In the genomic region with DNA sequence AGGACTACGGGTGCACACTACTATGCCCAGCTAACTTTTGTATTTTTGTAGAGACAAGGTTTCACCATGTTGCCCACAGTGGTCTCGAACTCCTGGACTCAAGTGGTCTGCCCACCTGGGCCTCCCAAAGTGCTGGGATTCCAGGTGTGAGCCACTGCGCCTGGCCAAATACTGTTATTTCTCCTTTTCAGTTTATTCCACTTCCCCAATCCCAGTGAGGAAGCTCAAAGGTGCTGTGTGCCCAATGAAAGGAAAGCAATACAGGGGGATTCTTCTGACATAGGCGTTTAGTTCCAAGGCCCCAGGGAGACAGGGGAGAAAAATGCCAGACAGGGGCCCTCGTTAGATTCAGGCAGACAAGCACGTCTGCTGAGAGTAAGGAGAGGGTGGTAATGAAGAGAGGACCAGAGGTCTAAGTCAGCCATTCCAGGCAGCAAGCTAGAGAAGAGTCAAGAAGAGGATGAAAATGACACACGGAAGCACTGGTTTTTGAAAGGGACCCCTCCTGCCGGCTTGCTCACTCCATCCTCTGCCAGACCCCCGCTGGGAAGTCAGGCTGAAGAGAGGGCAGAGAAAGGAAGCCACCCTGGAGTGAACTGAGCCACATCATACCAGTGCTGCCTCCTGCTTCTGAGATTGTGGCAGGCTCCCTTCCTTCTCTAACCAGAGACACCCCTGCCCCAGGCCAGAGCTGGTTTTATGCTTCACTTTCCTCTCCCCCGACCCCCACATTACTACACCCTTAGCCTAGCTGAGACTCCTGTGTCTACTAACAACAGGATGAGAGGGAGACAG, we compare ENCODE assay signal across 16 cellular contexts. TPM values are rescaled to one million over a fixed set of nuclear protein-coding genes. Genes with fewer than 3 reads are reported as not detected.
A peak's percentile ranks its signal among the peaks of the same experiment; 100 is the strongest.
DNase-seq lines count a peak whose midpoint lies in the region; ATAC-seq, FAIRE-seq and TF ChIP-seq lines count a peak whose summit lies in the region.
"Had no signal": no experiment of that assay in that cellular context is flagged by ENCODE, and none has a peak within 500 bp of the region (broad histone marks: within the 10 kb centered on the region; RNA-seq: fewer than 3 reads in every experiment).

No MANE protein-coding gene starts in this region.

- H2BK120ac ChIP-seq in mesenchymal stem cell (ENCODE audit: low read depth, low read length) = no peak overlapping the region

- H3K4me1 Mint-ChIP-seq in brain = peaks cover 48% of the 10 kb centered on the region
- H3K4me1 Mint-ChIP-seq in activated CD4-positive, alpha-beta memory T cell treated with anti-CD3 and anti-CD28 coated beads for 36 hours (ENCODE audit: low read depth) = peaks cover 20% of the 10 kb centered on the region

- H3K9me3 Mint-ChIP-seq in brain = peaks cover 0 to 2% (median 0%) of the 10 kb centered on the region in 5 experiments
- peaks cover 6% of the 10 kb centered on the region for H3K9me3 Mint-ChIP-seq in activated CD4-positive, alpha-beta memory T cell treated with anti-CD3 and anti-CD28 coated beads for 36 hours

- H3K18ac ChIP-seq in mesenchymal stem cell (ENCODE audit: low read depth in 1 of 2, low read length in 2 of 2) = peak overlapping the region in 1 of 2 experiments; percentile 34

- H3K27ac ChIP-seq in right cardiac atrium (ENCODE audit: low read length) (peak overlapping the region; percentile 6), mesenchymal stem cell (ENCODE audit: low read length, poor library complexity, severe bottlenecking) (peak overlapping the region; percentile 39)
- H3K27ac ChIP-seq: KMS-11 had no signal

- H2BK5ac ChIP-seq in mesenchymal stem cell (ENCODE audit: low read depth, low read length, poor library complexity, severe bottlenecking) = no peak overlapping the region

- FAIRE-seq in frontal cortex (lab: Jason Lieb, UNC) = no peak
- FAIRE-seq: D721Med had no signal

- H2BK12ac ChIP-seq in mesenchymal stem cell (ENCODE audit: low read length in 2 of 2) = peak overlapping the region in 1 of 2 experiments; percentile 63

- H3K36me3 ChIP-seq in mesenchymal stem cell (ENCODE audit: control insufficient read depth in 1 of 2, insufficient read depth in 2 of 2, low read depth in 1 of 2, low read length in 2 of 2) = peaks cover 0 to 3% of the 10 kb centered on the region in 2 experiments

- H2AFZ ChIP-seq in mesenchymal stem cell (ENCODE audit: low read depth, low read length) = peak overlapping the region; percentile 14

- H3K4me3 ChIP-seq in right cardiac atrium (ENCODE audit: low read length) (no peak overlapping the region), mesenchymal stem cell (ENCODE audit: insufficient read depth in 1 of 2, low read depth in 1 of 2, low read length in 2 of 2) (no peak overlapping the region)
- H3K4me3 ChIP-seq: skin epidermis had no signal

- intact Hi-C loops in right cardiac atrium (cut with DNase I) = loop anchor here in 1 of 4 donors (10.0 kb wide), 1 partner anchor 84 kb away; no protein-coding TSS in a partner anchor
- intact Hi-C loops in Right ventricle myocardium superior (cut with DNase I) = no loop called here
- intact Hi-C loops in activated CD4-positive, alpha-beta memory T cell treated with anti-CD3 and anti-CD28 coated beads for 36 hours (cut with micrococcal nuclease) = loop anchor here (10.0 kb wide), 1 partner anchor 1334 kb away; the partner anchor contains the start of genes KIAA1328 and TPGS2

- H3K4me1 ChIP-seq in right cardiac atrium (ENCODE audit: control insufficient read depth, insufficient read depth, low read length) (peaks cover 5% of the 10 kb centered on the region), mesenchymal stem cell (ENCODE audit: control insufficient read depth, insufficient read depth, low read depth, low read length) (peaks cover 19% of the 10 kb centered on the region)

- H4K91ac ChIP-seq in mesenchymal stem cell (ENCODE audit: low read length) = peak overlapping the region; percentile 13

- POLR2A ChIA-PET in activated CD4-positive, alpha-beta memory T cell treated with anti-CD3 and anti-CD28 coated beads for 36 hours (lab: Charles Lee) = no interaction called here

- H3K9me3 ChIP-seq in right cardiac atrium (ENCODE audit: control insufficient read depth, low read length) (no peaks in the 10 kb centered on the region), mesenchymal stem cell (ENCODE audit: control insufficient read depth, low read length) (no peaks in the 10 kb centered on the region)

- CTCF ChIA-PET in activated CD4-positive, alpha-beta memory T cell treated with anti-CD3 and anti-CD28 coated beads for 36 hours (lab: Charles Lee) = no interaction called here

- no peaks in the 10 kb centered on the region for H3K27me3 ChIP-seq in right cardiac atrium (ENCODE audit: control insufficient read depth, insufficient read depth)
- no peaks in the 10 kb centered on the region for H3K27me3 ChIP-seq in mesenchymal stem cell (ENCODE audit: control insufficient read depth in 1 of 2, insufficient read depth in 1 of 2, low read length in 2 of 2)

- DNase-seq in right cardiac atrium = no peak
- no peak for DNase-seq in Right ventricle myocardium superior
- DNase-seq in mesenchymal stem cell = no peak
- DNase-seq in frontal cortex (ENCODE audit: low spot score in 2 of 2) = no peak
- DNase-seq in HT-29 (ENCODE audit: low spot score) = no peak
- no peak for DNase-seq in activated CD4-positive, alpha-beta memory T cell treated with anti-CD3 and anti-CD28 coated beads for 36 hours
- no peak for DNase-seq in medulla oblongata (ENCODE audit: extremely low spot score)
- DNase-seq: activated CD4-positive, CD25-positive, alpha-beta regulatory T cell treated with anti-CD3 and anti-CD28 coated beads, Interleukin-2, amount 50 U/mL, for 72 hours; NCI-H2081; NCI-H748 treated with DMSO at 0.1 percent for 48 hours; RPMI8226; T-helper 1 cell had no signal

- H4K8ac ChIP-seq in mesenchymal stem cell (ENCODE audit: low read length) = peak overlapping the region; percentile 56

- H2BK15ac ChIP-seq in mesenchymal stem cell (ENCODE audit: low read depth, poor library complexity, severe bottlenecking) = no peak overlapping the region

- no peak for TF ChIP-seq CTCF in brain (conservative IDR thresholded peaks at IDR 0.05)

- peak overlapping the region in 1 of 5 experiments; percentile 19 for H3K4me3 Mint-ChIP-seq in brain
- H3K4me3 Mint-ChIP-seq in activated CD4-positive, alpha-beta memory T cell treated with anti-CD3 and anti-CD28 coated beads for 36 hours = no peak overlapping the region

- H3K4ac ChIP-seq in mesenchymal stem cell (ENCODE audit: low read depth in 1 of 2, low read length in 2 of 2) = no peak overlapping the region

- H3K9ac ChIP-seq in mesenchymal stem cell (ENCODE audit: low read length) = no peak overlapping the region
- H3K9ac ChIP-seq: KMS-11 had no signal

- peak overlapping the region in 3 of 5 experiments; percentile 28 to 46 (median 31) for H3K27ac Mint-ChIP-seq in brain
- H3K27ac Mint-ChIP-seq in activated CD4-positive, alpha-beta memory T cell treated with anti-CD3 and anti-CD28 coated beads for 36 hours = no peak overlapping the region

- peak overlapping the region; percentile 44 for H2AK5ac ChIP-seq in mesenchymal stem cell (ENCODE audit: low read length, severe bottlenecking)

- H3K79me1 ChIP-seq in mesenchymal stem cell (replicated peaks; ENCODE audit: low read length, poor library complexity, severe bottlenecking) = peaks cover 35% of the 10 kb centered on the region

- ATAC-seq in right cardiac atrium (peak in 1 of 2 donors; percentile 42), Right ventricle myocardium superior (ENCODE audit: poor library complexity) (no peak)

- H3K4me2 ChIP-seq in mesenchymal stem cell (ENCODE audit: low read length, poor library complexity, severe bottlenecking) = peak overlapping the region; percentile 3
- H3K4me2 ChIP-seq: KMS-11 had no signal

- no peaks in the 10 kb centered on the region for H3K27me3 Mint-ChIP-seq in brain
- no peaks in the 10 kb centered on the region for H3K27me3 Mint-ChIP-seq in activated CD4-positive, alpha-beta memory T cell treated with anti-CD3 and anti-CD28 coated beads for 36 hours

- peaks cover 12% of the 10 kb centered on the region for H3K36me3 Mint-ChIP-seq in brain
- H3K36me3 Mint-ChIP-seq in activated CD4-positive, alpha-beta memory T cell treated with anti-CD3 and anti-CD28 coated beads for 36 hours = peaks cover 21% of the 10 kb centered on the region

- H3K23ac ChIP-seq in mesenchymal stem cell (ENCODE audit: low read length in 2 of 2) = no peak overlapping the region

- H3K14ac ChIP-seq in mesenchymal stem cell (ENCODE audit: low read length in 2 of 2) = peak overlapping the region in 1 of 2 experiments; percentile 28

- 65% methylated on average over 10 of the region's 10 CpGs for WGBS in right cardiac atrium
- 58% methylated on average over 8 of the region's 10 CpGs for WGBS in mesenchymal stem cell

RNA-seq across cellular contexts. Expression of gene INO80C, which starts 6.7 kb away (rescaled TPM):
- 10 to 100 TPM; 25.4 to 27.2 (median 26.0) TPM for total RNA-seq in right cardiac atrium
- polyA plus RNA-seq in right cardiac atrium = 36.1 TPM
- total RNA-seq in Right ventricle myocardium superior = 23.1 TPM
- polyA plus RNA-seq in brain (ENCODE audit: insufficient read depth, low read depth, low replicate concordance) = 43.5 TPM
- polyA plus RNA-seq in mesenchymal stem cell (2013, experiment 1 of 2) = 22.5 TPM
- 22.2 TPM for polyA plus RNA-seq in mesenchymal stem cell (2013, experiment 2 of 2)
- 7.3 TPM for total RNA-seq in frontal cortex
- total RNA-seq in HT-29 (2014; rRNA removed; shearing (Covaris generic)) = 5.1 TPM in 2 replicates
- 10 to 100 TPM; 25.3 to 28.5 TPM for total RNA-seq in activated CD4-positive, alpha-beta memory T cell treated with anti-CD3 and anti-CD28 coated beads for 36 hours
